ENCODE assay signal across 8 cellular contexts in genomic region chr20:41029150-41029872, GRCh38. TPM values are rescaled to one million over a fixed set of nuclear protein-coding genes. Genes with fewer than 3 reads are reported as not detected.
DNase-seq lines count a peak whose midpoint lies in the region; ATAC-seq, FAIRE-seq and TF ChIP-seq lines count a peak whose summit lies in the region.

No MANE protein-coding gene starts in this region.

- FAIRE-seq in frontal cortex (lab: Jason Lieb, UNC): no peak

- no peak for TF ChIP-seq CTCF in omental fat pad (IDR thresholded peaks at IDR 0.05)

- peak; percentile 25 for DNase-seq in NCI-H2196 treated with DMSO at 0.1 percent for 48 hours (lab: John Stamatoyannopoulos, UW; ENCODE audit: unreplicated experiment)
- no peak for DNase-seq in NCI-H2196 (lab: John Stamatoyannopoulos, UW; ENCODE audit: unreplicated experiment)
- peak; percentile 25 for DNase-seq in NCI-H345 (lab: John Stamatoyannopoulos, UW)
- DNase-seq in activated T-helper 9 cell treated with anti-CD3 and anti-CD28 coated beads, Interleukin-2, amount 50 U/mL, for 16 hours (ENCODE audit: low read depth): peak; percentile 13
- peak; percentile 44 to 48 for DNase-seq in frontal cortex (ENCODE audit: low spot score in 2 of 2)
- no peak for DNase-seq in omental fat pad (ENCODE audit: low spot score)
- no peak for DNase-seq in NCI-H2029 treated with DMSO at 0.1 percent for 48 hours (lab: John Stamatoyannopoulos, UW)

- peak; percentile 22 for ATAC-seq in HG02840 (IDR thresholded peaks at IDR 0.05; ENCODE audit: low FRiP score, unreplicated experiment)
- peak; percentile 2 for ATAC-seq in omental fat pad (ENCODE audit: low FRiP score)

RNA-seq across cellular contexts. Expression of gene TOP1, which starts 0.7 kb away (rescaled TPM):
- 26.5 TPM for total RNA-seq in frontal cortex
- 10 to 100 TPM; 27.6 to 70.6 (median 40.4) TPM for total RNA-seq in omental fat pad

Comparison
In these comparisons a context has a peak if more than half of its experiments do, and no peak if none do; other contexts are left out.
1. DNase-seq: peak in NCI-H2196 treated with DMSO at 0.1 percent for 48 hours (single experiment), NCI-H345 (single experiment), activated T-helper 9 cell treated with anti-CD3 and anti-CD28 coated beads, Interleukin-2, amount 50 U/mL, for 16 hours (single experiment) and frontal cortex (2 of 2); none in NCI-H2196 (single experiment), omental fat pad (single experiment) and NCI-H2029 treated with DMSO at 0.1 percent for 48 hours (single experiment).